ENCODE assay signal across 8 cellular contexts in the genomic region with DNA sequence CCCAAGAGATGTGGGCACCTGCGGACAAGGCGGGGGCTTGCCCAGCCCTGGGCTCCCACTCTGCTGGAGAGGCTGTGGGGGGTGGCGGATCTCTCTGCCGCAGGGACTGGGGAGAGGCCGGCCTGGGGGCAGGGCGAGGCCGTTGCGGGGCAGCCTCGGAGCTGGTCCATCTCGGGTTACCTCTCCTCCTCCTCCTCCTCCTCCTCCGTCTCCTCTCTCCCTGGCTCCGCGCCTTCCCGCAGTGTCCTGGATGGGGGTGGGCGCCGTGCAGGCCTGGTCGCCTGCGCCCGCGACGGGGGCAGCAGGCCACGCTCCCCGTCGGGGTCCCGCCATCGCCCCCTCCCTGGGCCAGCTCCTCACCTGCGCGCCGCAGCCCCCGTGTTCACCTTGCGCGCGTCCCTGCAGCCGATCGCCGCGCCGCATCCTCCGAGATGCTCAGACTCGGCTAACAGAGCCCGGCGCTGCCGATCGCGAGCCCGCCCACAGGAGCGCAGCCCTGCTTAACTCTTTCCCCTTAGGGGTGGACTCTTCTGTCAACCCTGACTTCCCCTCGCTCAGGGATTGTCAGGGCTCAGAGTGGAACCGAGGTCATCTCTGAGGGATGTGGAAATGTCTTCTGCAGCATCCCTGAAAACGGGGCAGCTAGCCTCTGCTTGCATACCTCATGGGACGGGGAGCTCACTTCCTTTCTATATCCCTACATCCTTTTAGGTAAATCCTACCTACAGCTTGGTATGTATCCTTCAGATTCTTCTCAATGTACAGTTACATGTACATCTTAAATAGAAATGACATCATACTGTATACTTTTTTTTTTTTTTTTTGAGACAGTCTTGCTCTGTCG. TPM values are rescaled to one million over a fixed set of nuclear protein-coding genes. Genes with fewer than 3 reads are reported as not detected.
A peak's percentile ranks its signal among the peaks of the same experiment; 100 is the strongest.
DNase-seq lines count a peak whose midpoint lies in the region; ATAC-seq, FAIRE-seq and TF ChIP-seq lines count a peak whose summit lies in the region.

A gene (minus strand): TSS at position 447 of the 844 bp plus-strand sequence. CDS start 2,293 bp downstream, outside the sequence.

- TF ChIP-seq CTCF in astrocyte (IDR thresholded peaks at IDR 0.05; ENCODE audit: insufficient read depth, low read depth, low read length) = no peak

- peak; percentile 86 to 87 for ATAC-seq in CD4-positive, CD25-positive, alpha-beta regulatory T cell (ENCODE audit: low read depth in 2 of 2)
- peak; percentile 68 for ATAC-seq in HG03378 (IDR thresholded peaks at IDR 0.05; ENCODE audit: unreplicated experiment)

- H3K36me3 ChIP-seq in CD4-positive, CD25-positive, alpha-beta regulatory T cell (ENCODE audit: control insufficient read depth, insufficient read depth, low read length) = no peaks in the 10 kb centered on the region
- no peaks in the 10 kb centered on the region for H3K36me3 ChIP-seq in astrocyte (ENCODE audit: insufficient read depth, low read length)
- H3K36me3 ChIP-seq in iPS-18a (ENCODE audit: control insufficient read depth, low read depth, low read length) = peaks cover 3% of the 10 kb centered on the region

- H3K79me2 ChIP-seq in astrocyte (ENCODE audit: insufficient read depth, low read length) = no peaks in the 10 kb centered on the region

- peak within 1 kb of the TSS; percentile 77 for H2AFZ ChIP-seq in astrocyte (ENCODE audit: low read depth, low read length)

- H3K9me3 ChIP-seq in CD4-positive, CD25-positive, alpha-beta regulatory T cell (ENCODE audit: control insufficient read depth in 2 of 2, low read length in 2 of 2) = no peaks in the 10 kb centered on the region
- H3K9me3 ChIP-seq in astrocyte (ENCODE audit: insufficient read depth, low read depth, low read length) = no peaks in the 10 kb centered on the region
- no peaks in the 10 kb centered on the region for H3K9me3 ChIP-seq in iPS-18a (ENCODE audit: control insufficient read depth, low read depth, low read length)

- H3K4me3 Mint-ChIP-seq in CD4-positive, CD25-positive, alpha-beta regulatory T cell = peak within 1 kb of the TSS; percentile 86 to 94 (median 93)
- H3K4me3 Mint-ChIP-seq in astrocyte (ENCODE audit: unreplicated experiment) = peak within 1 kb of the TSS; percentile 76

- H3K4me1 ChIP-seq in CD4-positive, CD25-positive, alpha-beta regulatory T cell (ENCODE audit: control insufficient read depth, insufficient read depth, low read length, poor library complexity, severe bottlenecking) = peaks cover 12% of the 10 kb centered on the region
- peaks cover 7% of the 10 kb centered on the region for H3K4me1 ChIP-seq in astrocyte (ENCODE audit: insufficient read depth, low read length)
- peaks cover 16% of the 10 kb centered on the region for H3K4me1 ChIP-seq in iPS-18a (ENCODE audit: control insufficient read depth, low read depth, low read length)

- DNase-seq in CD4-positive, CD25-positive, alpha-beta regulatory T cell = peak; percentile 20 to 74 (median 57)
- DNase-seq in T follicular helper cell (ENCODE audit: low read depth) (peak; percentile 23), astrocyte (ENCODE audit: low read depth) (peak; percentile 18), amniotic stem cell (lab: John Stamatoyannopoulos, UW) (no peak)
- peak; percentile 79 for DNase-seq in stimulated activated CD4-positive, alpha-beta T cell treated with anti-CD3 and anti-CD28 coated beads, Interleukin-15, amount 100 ng/mL, for 24 hours

- no peaks in the 10 kb centered on the region for H3K27me3 ChIP-seq in CD4-positive, CD25-positive, alpha-beta regulatory T cell (ENCODE audit: control insufficient read depth, insufficient read depth, low read length)
- no peaks in the 10 kb centered on the region for H3K27me3 ChIP-seq in astrocyte (ENCODE audit: insufficient read depth, low read length)
- peaks cover 12% of the 10 kb centered on the region for H3K27me3 ChIP-seq in iPS-18a (ENCODE audit: control insufficient read depth, insufficient read depth, low read length)

- H3K36me3 Mint-ChIP-seq in CD4-positive, CD25-positive, alpha-beta regulatory T cell = no peaks in the 10 kb centered on the region
- peaks cover 5% of the 10 kb centered on the region for H3K36me3 Mint-ChIP-seq in astrocyte (ENCODE audit: low read depth, unreplicated experiment)

- no peak within 1 kb of the TSS for H3K27ac ChIP-seq in CD4-positive, CD25-positive, alpha-beta regulatory T cell (ENCODE audit: insufficient read depth, low read length, poor library complexity, severe bottlenecking)
- H3K27ac ChIP-seq in astrocyte (ENCODE audit: low read depth, low read length) (no peak within 1 kb of the TSS), iPS-18a (ENCODE audit: low read length) (no peak within 1 kb of the TSS)

- no peaks in the 10 kb centered on the region for H3K27me3 Mint-ChIP-seq in CD4-positive, CD25-positive, alpha-beta regulatory T cell
- H3K27me3 Mint-ChIP-seq in astrocyte (ENCODE audit: low read depth, unreplicated experiment) = peaks cover 22% of the 10 kb centered on the region

- TF ChIP-seq POLR2A in GM19099 (IDR thresholded peaks at IDR 0.05; ENCODE audit: extremely low read depth, insufficient read length, low read depth) = peak; percentile 46

- no peaks in the 10 kb centered on the region for H4K20me1 ChIP-seq in astrocyte (ENCODE audit: insufficient read depth, low read length)

- H3K4me3 ChIP-seq in CD4-positive, CD25-positive, alpha-beta regulatory T cell (ENCODE audit: low read depth, low read length) = peak within 1 kb of the TSS; percentile 69
- H3K4me3 ChIP-seq in astrocyte (ENCODE audit: insufficient read depth, low read depth, low read length) (peak within 1 kb of the TSS; percentile 66), iPS-18a (ENCODE audit: low read length) (peak within 1 kb of the TSS; percentile 78)

- H3K9ac ChIP-seq in astrocyte (ENCODE audit: low read length) (peak within 1 kb of the TSS; percentile 56), iPS-18a (ENCODE audit: low read length) (peak within 1 kb of the TSS; percentile 33)

- H3K27ac Mint-ChIP-seq in CD4-positive, CD25-positive, alpha-beta regulatory T cell = peak within 1 kb of the TSS; percentile 49 to 78 (median 56)
- H3K27ac Mint-ChIP-seq in astrocyte (ENCODE audit: unreplicated experiment) = peak within 1 kb of the TSS; percentile 75

- peak within 1 kb of the TSS; percentile 89 for H3K4me2 ChIP-seq in astrocyte (ENCODE audit: low read length)

- H3K4me1 Mint-ChIP-seq in CD4-positive, CD25-positive, alpha-beta regulatory T cell = peaks cover 0 to 18% (median 11%) of the 10 kb centered on the region in 4 donors
- no peaks in the 10 kb centered on the region for H3K4me1 Mint-ChIP-seq in astrocyte (ENCODE audit: low read depth, unreplicated experiment)

- no peak for FAIRE-seq in astrocyte (lab: Jason Lieb, UNC)

- H3K9me3 Mint-ChIP-seq in CD4-positive, CD25-positive, alpha-beta regulatory T cell = no peaks in the 10 kb centered on the region
- no peaks in the 10 kb centered on the region for H3K9me3 Mint-ChIP-seq in astrocyte (ENCODE audit: unreplicated experiment)

RNA-seq across cellular contexts. Expression of the gene that starts here (rescaled TPM):
- 4.7 TPM for total RNA-seq in CD4-positive, CD25-positive, alpha-beta regulatory T cell
- polyA plus RNA-seq in CD4-positive, CD25-positive, alpha-beta regulatory T cell = 1 to 10 TPM; 3.0 to 4.3 (median 4.2) TPM
- total RNA-seq in astrocyte = 2.2 and 2.4 TPM in 2 replicates
